In the genomic region with DNA sequence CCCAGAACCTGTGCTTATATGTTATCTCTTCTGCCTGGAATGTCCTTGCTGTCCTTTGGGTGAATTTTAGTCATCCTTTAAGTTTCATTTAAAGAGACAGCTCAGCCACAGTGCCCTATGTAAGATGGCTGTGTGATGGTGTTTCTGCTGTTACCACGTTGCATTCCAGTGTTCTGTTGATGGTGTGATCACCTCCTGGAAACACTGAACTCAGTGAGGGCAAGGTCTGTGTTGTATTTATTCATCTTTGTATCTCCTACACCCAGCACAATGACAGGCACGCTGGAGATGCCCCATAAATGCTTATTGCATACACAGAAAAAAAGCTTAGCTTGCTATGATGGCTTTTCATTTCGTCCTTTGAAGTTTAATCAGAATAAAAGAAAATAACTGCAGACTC, we compare ENCODE assay signal across 22 cellular contexts.
"Had no signal": no experiment of that assay in that cellular context is flagged by ENCODE, and none has a peak within 500 bp of the region (broad histone marks: within the 10 kb centered on the region; RNA-seq: fewer than 3 reads in every experiment).

No MANE protein-coding gene starts in this region.

- H3K4me1 ChIP-seq: gastroesophageal sphincter, left ventricle myocardium inferior, pancreas had no signal

- H3K27ac Mint-ChIP-seq: activated naive CD4-positive, alpha-beta T cell treated with anti-CD3 and anti-CD28 coated beads for 36 hours; effector memory CD8-positive, alpha-beta T cell; naive thymus-derived CD8-positive, alpha-beta T cell had no signal

- H3K4me3 ChIP-seq: gastroesophageal sphincter, heart right ventricle, left ventricle myocardium inferior, pancreas, psoas muscle, tibial nerve had no signal

- H3K27me3 ChIP-seq: brain microvascular endothelial cell, gastroesophageal sphincter, heart right ventricle, pancreas, tibial nerve had no signal

- H3K36me3 ChIP-seq: brain microvascular endothelial cell, gastroesophageal sphincter, heart right ventricle, left ventricle myocardium inferior, pancreas, tibial nerve had no signal

- FAIRE-seq: colon, kidney, pancreas had no signal

- H3K27ac ChIP-seq: brain microvascular endothelial cell, gastroesophageal sphincter, heart right ventricle, left ventricle myocardium inferior, pancreas, psoas muscle, VCaP had no signal

- H3K4me3 Mint-ChIP-seq: activated naive CD4-positive, alpha-beta T cell treated with anti-CD3 and anti-CD28 coated beads for 36 hours; effector memory CD8-positive, alpha-beta T cell; naive thymus-derived CD8-positive, alpha-beta T cell had no signal

- H3K9me3 Mint-ChIP-seq: effector memory CD8-positive, alpha-beta T cell had no signal

- DNase-seq: activated CD4-positive, alpha-beta T cell treated with anti-CD3 and anti-CD28 coated beads, Interleukin-2, amount 50 U/mL, for 4 hours; activated CD4-positive, CD25-positive, alpha-beta regulatory T cell treated with anti-CD3 and anti-CD28 coated beads, Interleukin-2, amount 50 U/mL, for 72 hours; activated effector memory CD4-positive, alpha-beta T cell treated with Interleukin-2 at 50 U/mL for 16 hours; activated naive CD4-positive, alpha-beta T cell treated with anti-CD3 and anti-CD28 coated beads for 36 hours; activated T-cell treated with anti-CD3 and anti-CD28 coated beads, Interleukin-2, amount 50 U/mL, for 48 hours; aorta; brain microvascular endothelial cell; central memory CD4-positive, alpha-beta T cell; effector memory CD8-positive, alpha-beta T cell; heart right ventricle; kidney; left ventricle myocardium inferior; naive thymus-derived CD8-positive, alpha-beta T cell; pancreas; psoas muscle; right cardiac atrium; stimulated activated CD4-positive, alpha-beta T cell treated with anti-CD3 and anti-CD28 coated beads, Interleukin-4, amount 100 ng/mL, for 24 hours; stimulated activated naive CD4-positive, alpha-beta T cell treated with Interleukin-2 at 50 U/mL for 16 hours had no signal

- H3K9me3 ChIP-seq: gastroesophageal sphincter, heart right ventricle, left ventricle myocardium inferior, pancreas, psoas muscle, tibial nerve had no signal
